In genomic region chr9:113657765-113658564, GRCh38 we compare ENCODE assay signal across 8 cellular contexts.
DNase-seq lines count a peak whose midpoint lies in the region; ATAC-seq, FAIRE-seq and TF ChIP-seq lines count a peak whose summit lies in the region.

No MANE protein-coding gene starts in this region.

- peak; percentile 86 for FAIRE-seq in GM18507 (lab: Jason Lieb, UNC)
- FAIRE-seq in bronchial epithelial cell (lab: Jason Lieb, UNC), result peak; percentile 60
- no peak for FAIRE-seq in kidney (lab: Jason Lieb, UNC)

- no TSS peak for BruUV-seq in A673 (replicated peaks; lab: Mats Ljungman, UMichigan)

- no peak overlapping the region for H3K27ac ChIP-seq in A673 (ENCODE audit: low read depth, low read length, poor library complexity, severe bottlenecking)
- H3K27ac ChIP-seq in kidney (ENCODE audit: low read depth in 2 of 2, low read length in 2 of 2), result no peak overlapping the region

- H3K4me3 ChIP-seq in A673 (ENCODE audit: low read depth, low read length, poor library complexity, severe bottlenecking) (no peak overlapping the region), bronchial epithelial cell (ENCODE audit: low read depth, low read length) (no peak overlapping the region), kidney (ENCODE audit: low read length in 2 of 2) (no peak overlapping the region)

- ATAC-seq in HG03066 (IDR thresholded peaks at IDR 0.05; ENCODE audit: low read depth, unreplicated experiment), result peak; percentile 85
- ATAC-seq in WTC11, result peak; percentile 94

- H3K9me3 ChIP-seq in A673 (ENCODE audit: low read depth, low read length, poor library complexity, severe bottlenecking), result no peaks in the 10 kb centered on the region
- H3K9me3 ChIP-seq in kidney (ENCODE audit: control insufficient read depth in 1 of 2, low read length in 2 of 2), result no peaks in the 10 kb centered on the region

- DNase-seq in A673 (ENCODE audit: low spot score) (peak; percentile 81), GM18507 (ENCODE audit: extremely low spot score, insufficient read length, low read depth) (peak; percentile 72), NCI-H2227 (lab: John Stamatoyannopoulos, UW; ENCODE audit: unreplicated experiment) (peak; percentile 86), WTC11 (ENCODE audit: low spot score) (peak; percentile 92), bronchial epithelial cell (ENCODE audit: low read depth) (peak; percentile 73), kidney (peak; percentile 92)
- DNase-seq in stimulated activated CD4-positive, alpha-beta T cell treated with anti-CD3 and anti-CD28 coated beads, Interleukin-2, amount 100 ng/mL, for 24 hours, result peak; percentile 86 to 90

- H3K27me3 ChIP-seq in A673 (replicated peaks; ENCODE audit: insufficient read depth, low read depth, low read length, poor library complexity) (peaks cover 5% of the 10 kb centered on the region), bronchial epithelial cell (ENCODE audit: control insufficient read depth, insufficient read depth, low read length) (peaks cover 3% of the 10 kb centered on the region)

- H3K9me3 Mint-ChIP-seq in WTC11, result no peaks in the 10 kb centered on the region

- peak; percentile 93 for TF ChIP-seq CTCF in A673 (conservative IDR thresholded peaks at IDR 0.05; ENCODE audit: low read depth, low read length)
- TF ChIP-seq CTCF in WTC11 (IDR thresholded peaks at IDR 0.05), result peak; percentile 83
- peak; percentile 98 for TF ChIP-seq CTCF in bronchial epithelial cell (IDR thresholded peaks at IDR 0.05; ENCODE audit: insufficient read depth, low read length, severe bottlenecking)
- peak; percentile 94 for TF ChIP-seq CTCF in kidney (IDR thresholded peaks at IDR 0.05; ENCODE audit: borderline replicate concordance, extremely low read depth, insufficient read depth)

- H3K36me3 ChIP-seq in A673 (ENCODE audit: insufficient read depth, low read length, poor library complexity, severe bottlenecking), result no peaks in the 10 kb centered on the region
- H3K36me3 ChIP-seq in bronchial epithelial cell (ENCODE audit: control insufficient read depth, insufficient read depth, low read length), result no peaks in the 10 kb centered on the region
- no peaks in the 10 kb centered on the region for H3K36me3 ChIP-seq in kidney (ENCODE audit: control insufficient read depth in 1 of 2, insufficient read depth in 2 of 2, low read length in 2 of 2)

- no peaks in the 10 kb centered on the region for H3K36me3 Mint-ChIP-seq in WTC11

- CTCF ChIA-PET in A673 (lab: Charles Lee) (interaction anchor here (1.0 to 6.6 kb wide), 7 partner anchors 62 to 383 kb away, joined by 3 to 203 read pairs (median 6); partner anchors contain the start of genes ALAD, CDC26 and PRPF4), WTC11 (lab: Charles Lee) (interaction anchor here (0.5 to 11.3 kb wide), 61 partner anchors 9 to 631 kb away, joined by 3 to 962 read pairs (median 5); partner anchors contain the start of genes ALAD, C9orf43, CDC26 and HDHD3)

- H3K9ac ChIP-seq in kidney (ENCODE audit: low read length in 2 of 2), result no peak overlapping the region

- H3K4me1 ChIP-seq in A673 (ENCODE audit: insufficient read depth, low read length, poor library complexity, severe bottlenecking) (peaks cover 4% of the 10 kb centered on the region), kidney (ENCODE audit: control insufficient read depth in 1 of 2, insufficient read depth in 1 of 2, low read depth in 1 of 2, low read length in 2 of 2) (peaks cover 6 to 18% of the 10 kb centered on the region in 2 donors)

- peaks cover 13% of the 10 kb centered on the region for H3K27me3 Mint-ChIP-seq in WTC11 (ENCODE audit: low read depth)

- no peak overlapping the region for H3K27ac Mint-ChIP-seq in WTC11

- intact Hi-C loops in A673 (cut with micrococcal nuclease; ENCODE audit: unreplicated experiment) (loop anchor here (2.0 to 10.0 kb wide), 4 partner anchors 211 to 383 kb away; partner anchors contain the start of genes ALAD, CDC26 and PRPF4), kidney (cut with DNase I) (loop anchor here (2.0 to 5.0 kb wide), 2 partner anchors 66 to 211 kb away; no protein-coding TSS in a partner anchor)

- H3K4me3 Mint-ChIP-seq in WTC11, result no peak overlapping the region

- H3K4me1 Mint-ChIP-seq in WTC11, result peaks cover 12% of the 10 kb centered on the region

- POLR2A ChIA-PET in A673 (lab: Charles Lee; ENCODE audit: low non-redundant PET), result interaction anchor here (0.7 kb wide), 1 partner anchor 212 kb away, joined by 4 read pairs; no protein-coding TSS in a partner anchor
- POLR2A ChIA-PET in WTC11 (lab: Charles Lee), result interaction anchor here (0.7 to 1.4 kb wide), 3 partner anchors 67 to 603 kb away, joined by 3 to 6 read pairs (median 4); partner anchors contain the start of gene CDC26

TF ChIP-seq in WTC11, 78 proteins besides CTCF, POLR2A, EP300 and RAD21:
- TF ChIP-seq CREB1 (CRISPR knock-in tag; IDR thresholded peaks at IDR 0.05) (0 out of 2 replicates have a peak, but pooled peaks have one; percentile 21), SMAD3 (CRISPR knock-in tag; IDR thresholded peaks at IDR 0.05; ENCODE audit: borderline replicate concordance) (no peak)
